Comparison of ENCODE assay signal across 2 cellular contexts in the genomic region with DNA sequence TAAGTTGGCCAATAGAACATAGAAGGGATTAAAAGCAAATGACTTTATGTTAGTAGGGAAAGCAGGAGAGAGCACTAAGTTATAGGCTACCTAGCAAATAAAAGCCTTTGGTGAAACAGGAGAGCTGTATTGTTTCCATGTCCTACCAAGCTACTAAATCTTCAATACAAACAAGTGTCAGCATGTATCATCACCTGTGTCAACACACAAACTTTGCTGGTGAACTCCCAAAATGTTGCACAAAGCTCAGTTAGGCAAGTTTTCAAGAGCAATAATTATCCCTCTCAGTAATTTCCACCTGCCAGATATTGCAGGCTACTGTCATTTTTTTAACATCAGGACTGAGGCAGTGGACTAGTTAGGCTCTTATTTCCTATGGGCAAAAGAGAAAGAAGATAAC.
A peak's percentile ranks its signal among the peaks of the same experiment; 100 is the strongest.
TF ChIP-seq lines count a peak whose summit lies in the region.

No MANE protein-coding gene starts in this region.

TF ChIP-seq in liver, 16 proteins besides CTCF, POLR2A, EP300 and RAD21 (continued from another document):
- TF ChIP-seq ZBTB33 (IDR thresholded peaks at IDR 0.05) (no peak), SP1 (IDR thresholded peaks at IDR 0.05) (peak; percentile 36), EGR1 (IDR thresholded peaks at IDR 0.05; ENCODE audit: low read depth in 2 of 2) (no peak), GABPA (IDR thresholded peaks at IDR 0.05 in 1 of 2, conservative IDR thresholded peaks at IDR 0.05 in 1 of 2) (no peak), REST (IDR thresholded peaks at IDR 0.05) (peak; percentile 51), RXRA (IDR thresholded peaks at IDR 0.05) (peak in 1 of 2 donors; percentile 51), NR2F2 (IDR thresholded peaks at IDR 0.05) (no peak), JUND (IDR thresholded peaks at IDR 0.05) (no peak), FOXA1 (IDR thresholded peaks at IDR 0.05) (peak; percentile 63), YY1 (IDR thresholded peaks at IDR 0.05) (peak; percentile 27)

TF ChIP-seq in HepG2, 621 proteins besides CTCF, POLR2A, EP300 and RAD21 (continued from another document):
- TF ChIP-seq AGO2 (optimal IDR thresholded peaks at IDR 0.05; ENCODE audit: low read depth, low read length): no peak
- no peak for TF ChIP-seq RBM22 (optimal IDR thresholded peaks at IDR 0.05; ENCODE audit: low read length)
- no peak for TF ChIP-seq ZNF770 (CRISPR knock-in tag; IDR thresholded peaks at IDR 0.05)
- TF ChIP-seq ZNF451 (CRISPR knock-in tag; IDR thresholded peaks at IDR 0.05): no peak
- TF ChIP-seq PHF21A (CRISPR knock-in tag; IDR thresholded peaks at IDR 0.05): no peak
- no peak for TF ChIP-seq NFYB (CRISPR knock-in tag; IDR thresholded peaks at IDR 0.05)
